ENCODE assay signal across 10 cellular contexts in genomic region chr14:75542585-75543091, GRCh38. TPM values are rescaled to one million over a fixed set of nuclear protein-coding genes. Genes with fewer than 3 reads are reported as not detected.
DNase-seq lines count a peak whose midpoint lies in the region; ATAC-seq and TF ChIP-seq lines count a peak whose summit lies in the region.
"Had no signal": no experiment of that assay in that cellular context is flagged by ENCODE, and none has a peak within 500 bp of the region (broad histone marks: within the 10 kb centered on the region; RNA-seq: fewer than 3 reads in every experiment).

No MANE protein-coding gene starts in this region.

- no peaks in the 10 kb centered on the region for H3K27me3 ChIP-seq in ACC112 (ENCODE audit: insufficient read depth, low read length)

- DNase-seq in Jurkat, Clone E6-1 (ENCODE audit: low read depth, low spot score), result peak; percentile 87
- DNase-seq in activated CD8-positive, alpha-beta memory T cell treated with anti-CD3 and anti-CD28 coated beads for 24 hours, result peak; percentile 86
- DNase-seq in fibroblast of the aortic adventitia (ENCODE audit: low read depth), result peak; percentile 60
- DNase-seq in skeletal muscle cell (ENCODE audit: low read depth), result peak; percentile 20
- DNase-seq in RPMI8226, result no peak
- no peak for DNase-seq in cerebellum (ENCODE audit: low spot score)

- no peak overlapping the region for H3K4me3 ChIP-seq in ACC112 (ENCODE audit: low read depth, low read length)
- peak overlapping the region; percentile 42 for H3K4me3 ChIP-seq in Jurkat, Clone E6-1 (ENCODE audit: low read length)
- H3K4me3 ChIP-seq in fibroblast of the aortic adventitia (ENCODE audit: low read depth, low read length), result no peak overlapping the region
- no peak overlapping the region for H3K4me3 ChIP-seq in skeletal muscle cell (ENCODE audit: low read depth, low read length)

- H2AFZ ChIP-seq in ACC112 (ENCODE audit: low read length, unreplicated experiment), result peak overlapping the region; percentile 77

- no peak for TF ChIP-seq CTCF in fibroblast of the aortic adventitia (IDR thresholded peaks at IDR 0.05; ENCODE audit: insufficient read depth, low read length)

- no peak overlapping the region for H3K27ac ChIP-seq in ACC112 (ENCODE audit: low read depth, low read length)
- H3K27ac ChIP-seq: C4-2B, epithelial cell of prostate had no signal

- H3K79me2 ChIP-seq in ACC112 (ENCODE audit: control insufficient read depth, insufficient read depth, low read length, unreplicated experiment), result no peaks in the 10 kb centered on the region

- peak; percentile 65 for ATAC-seq in GM19351 (IDR thresholded peaks at IDR 0.05; ENCODE audit: unreplicated experiment)

- H3K36me3 ChIP-seq in ACC112 (ENCODE audit: insufficient read depth, low read length), result no peaks in the 10 kb centered on the region

- H3K4me1 ChIP-seq in ACC112 (ENCODE audit: control insufficient read depth, insufficient read depth, low read length, unreplicated experiment), result no peaks in the 10 kb centered on the region

RNA-seq across cellular contexts. Expression of gene BATF, which starts 20.4 kb away (rescaled TPM):
- 29.7 TPM for polyA plus RNA-seq in Jurkat, Clone E6-1 (2012; ENCODE audit: insufficient read depth, insufficient read length)
- total RNA-seq in fibroblast of the aortic adventitia (ENCODE audit: low replicate concordance) (not detected in 2 replicates), cerebellum (not detected)

RNA-seq across cellular contexts. Expression of gene FLVCR2, which starts 35.8 kb away (rescaled TPM):
- polyA plus RNA-seq in Jurkat, Clone E6-1 (2012; ENCODE audit: insufficient read depth, insufficient read length), result not detected
- total RNA-seq in fibroblast of the aortic adventitia (ENCODE audit: low replicate concordance) (0.90 and 1.1 TPM in 2 replicates), cerebellum (6.4 TPM)

Comparison
In these comparisons a context has a peak if more than half of its experiments do, and no peak if none do; other contexts are left out.
1. DNase-seq: peak in Jurkat, Clone E6-1 (single experiment), activated CD8-positive, alpha-beta memory T cell treated with anti-CD3 and anti-CD28 coated beads for 24 hours (single experiment), fibroblast of the aortic adventitia (single experiment) and skeletal muscle cell (single experiment); none in RPMI8226 (single experiment) and cerebellum (single experiment).